In genomic region chr2:236862961-236863728, GRCh38 we compare ENCODE assay signal across 11 cellular contexts.
A peak's percentile ranks its signal among the peaks of the same experiment; 100 is the strongest.
DNase-seq lines count a peak whose midpoint lies in the region; ATAC-seq and TF ChIP-seq lines count a peak whose summit lies in the region.
"Had no signal": no experiment of that assay in that cellular context is flagged by ENCODE, and none has a peak within 500 bp of the region (broad histone marks: within the 10 kb centered on the region; RNA-seq: fewer than 3 reads in every experiment).

No MANE protein-coding gene starts in this region.

- DNase-seq in brain microvascular endothelial cell (peak; percentile 78), trophoblast cell (peak; percentile 82 to 85), SW480 (ENCODE audit: low spot score) (no peak), Caco-2 (no peak), NCI-H1048 (lab: John Stamatoyannopoulos, UW) (no peak)
- DNase-seq in activated CD4-positive, alpha-beta memory T cell treated with anti-CD3 and anti-CD28 coated beads, Interleukin-2, amount 10 ng/mL, durations not matched to agents 7 days and 5 days = no peak
- DNase-seq: activated gamma-delta T cell, immature natural killer cell, NCI-H82 had no signal

- POLR2A ChIA-PET in activated CD4-positive, alpha-beta memory T cell treated with anti-CD3 and anti-CD28 coated beads, Interleukin-2, amount 10 ng/mL, durations not matched to agents 7 days and 5 days (lab: Charles Lee) = no interaction called here
- POLR2A ChIA-PET in Caco-2 (lab: Charles Lee) = no interaction called here

- no peak overlapping the region for H4K8ac ChIP-seq in trophoblast cell (ENCODE audit: low read depth, low read length)

- no peaks in the 10 kb centered on the region for H3K27me3 Mint-ChIP-seq in activated CD4-positive, alpha-beta memory T cell treated with anti-CD3 and anti-CD28 coated beads, Interleukin-2, amount 10 ng/mL, durations not matched to agents 7 days and 5 days
- H3K27me3 Mint-ChIP-seq in Caco-2 (ENCODE audit: insufficient read depth, unreplicated experiment) = no peaks in the 10 kb centered on the region

- H3K27me3 ChIP-seq in brain microvascular endothelial cell (replicated peaks) (no peaks in the 10 kb centered on the region), trophoblast cell (ENCODE audit: insufficient read depth, low read length) (no peaks in the 10 kb centered on the region), Caco-2 (replicated peaks; ENCODE audit: control insufficient read depth, insufficient read depth, low read length) (no peaks in the 10 kb centered on the region)

- peak overlapping the region; percentile 63 for H4K91ac ChIP-seq in trophoblast cell (ENCODE audit: low read depth, low read length)

- H2BK5ac ChIP-seq in trophoblast cell (ENCODE audit: low read depth, low read length, poor library complexity) = peak overlapping the region; percentile 6

- H2BK120ac ChIP-seq in trophoblast cell (ENCODE audit: insufficient read depth, low read length, poor library complexity) = no peak overlapping the region

- peaks cover 29% of the 10 kb centered on the region for H3K79me1 ChIP-seq in trophoblast cell (ENCODE audit: low read length)

- H3K4ac ChIP-seq in trophoblast cell (ENCODE audit: low read depth, low read length) = no peak overlapping the region

- no peak overlapping the region for H2AK5ac ChIP-seq in trophoblast cell (ENCODE audit: low read length)

- ATAC-seq in GM18868 (IDR thresholded peaks at IDR 0.05; ENCODE audit: unreplicated experiment) (peak; percentile 86), HG03095 (IDR thresholded peaks at IDR 0.05; ENCODE audit: unreplicated experiment) (peak; percentile 85)

- H3K18ac ChIP-seq in trophoblast cell (ENCODE audit: low read length) = peak overlapping the region; percentile 42

- peak overlapping the region; percentile 88 for H2BK12ac ChIP-seq in trophoblast cell (ENCODE audit: low read length)

- H3K27ac Mint-ChIP-seq in activated CD4-positive, alpha-beta memory T cell treated with anti-CD3 and anti-CD28 coated beads, Interleukin-2, amount 10 ng/mL, durations not matched to agents 7 days and 5 days = no peak overlapping the region
- no peak overlapping the region for H3K27ac Mint-ChIP-seq in Caco-2 (ENCODE audit: unreplicated experiment)
- H3K27ac Mint-ChIP-seq: immature natural killer cell had no signal

- H3K4me1 ChIP-seq in trophoblast cell (ENCODE audit: control insufficient read depth in 1 of 2, insufficient read depth in 2 of 2, low read length in 2 of 2) (peaks cover 23 to 27% of the 10 kb centered on the region in 2 experiments), Caco-2 (no peaks in the 10 kb centered on the region)

- no peak overlapping the region for H3K4me2 ChIP-seq in trophoblast cell (ENCODE audit: low read length)

- no peak overlapping the region for H2AFZ ChIP-seq in trophoblast cell (ENCODE audit: insufficient read depth, low read length, poor library complexity)

- H3K9me3 ChIP-seq in trophoblast cell (ENCODE audit: insufficient read depth, low read depth, low read length) (peaks cover 6% of the 10 kb centered on the region), Caco-2 (no peaks in the 10 kb centered on the region)

- intact Hi-C loops in Caco-2 (cut with micrococcal nuclease; ENCODE audit: unreplicated experiment) = no loop called here

- no peak overlapping the region for H3K4me3 Mint-ChIP-seq in activated CD4-positive, alpha-beta memory T cell treated with anti-CD3 and anti-CD28 coated beads, Interleukin-2, amount 10 ng/mL, durations not matched to agents 7 days and 5 days
- no peak overlapping the region for H3K4me3 Mint-ChIP-seq in Caco-2 (ENCODE audit: unreplicated experiment)
- H3K4me3 Mint-ChIP-seq: immature natural killer cell had no signal

- H3K4me3 ChIP-seq in brain microvascular endothelial cell (ENCODE audit: low read depth, low read length) (no peak overlapping the region), trophoblast cell (ENCODE audit: low read depth, low read length) (no peak overlapping the region), Caco-2 (ENCODE audit: low read depth, low read length) (no peak overlapping the region)

- in situ Hi-C loops in brain microvascular endothelial cell (cut with HindIII; ENCODE audit: low pct_ligation_motif_present, low sequenced_read_pairs) = no loop called here

- H3K23ac ChIP-seq in trophoblast cell (ENCODE audit: low read length) = no peak overlapping the region

- no CpG with 5 or more reads among the region's 9 CpGs for WGBS in trophoblast cell (ENCODE audit: extremely low coverage, insufficient coverage, insufficient read length)

- TF ChIP-seq CTCF in brain microvascular endothelial cell (IDR thresholded peaks at IDR 0.05; ENCODE audit: low read depth, low read length, missing control alignments) (no peak), Caco-2 (IDR thresholded peaks at IDR 0.05; ENCODE audit: insufficient read depth in 1 of 2, low read depth in 1 of 2, low read length in 1 of 2, severe bottlenecking in 1 of 2, unreplicated experiment in 1 of 2) (no peak)

- H3K36me3 ChIP-seq in brain microvascular endothelial cell (replicated peaks) (no peaks in the 10 kb centered on the region), trophoblast cell (ENCODE audit: control insufficient read depth in 1 of 2, insufficient read depth in 2 of 2, low read length in 2 of 2) (peaks cover 2 to 4% of the 10 kb centered on the region in 2 experiments), Caco-2 (ENCODE audit: control insufficient read depth, insufficient read depth, low read length) (no peaks in the 10 kb centered on the region)

- H3K9ac ChIP-seq in trophoblast cell (ENCODE audit: low read length) = no peak overlapping the region

- no peak overlapping the region for H4K12ac ChIP-seq in trophoblast cell (ENCODE audit: low read depth, low read length)

- H3K36me3 Mint-ChIP-seq in activated CD4-positive, alpha-beta memory T cell treated with anti-CD3 and anti-CD28 coated beads, Interleukin-2, amount 10 ng/mL, durations not matched to agents 7 days and 5 days (ENCODE audit: low read depth) = no peaks in the 10 kb centered on the region
- no peaks in the 10 kb centered on the region for H3K36me3 Mint-ChIP-seq in Caco-2 (ENCODE audit: insufficient read depth, unreplicated experiment)
- H3K36me3 Mint-ChIP-seq: immature natural killer cell had no signal

- peaks cover 2% of the 10 kb centered on the region for H3K79me2 ChIP-seq in trophoblast cell (ENCODE audit: control insufficient read depth, insufficient read depth, low read length, poor library complexity)

- H3K14ac ChIP-seq in trophoblast cell (ENCODE audit: low read length) = no peak overlapping the region

- CTCF ChIA-PET in activated CD4-positive, alpha-beta memory T cell treated with anti-CD3 and anti-CD28 coated beads, Interleukin-2, amount 10 ng/mL, durations not matched to agents 7 days and 5 days (lab: Charles Lee) = no interaction called here
- CTCF ChIA-PET in Caco-2 (lab: Charles Lee) = no interaction called here

- H3K4me1 Mint-ChIP-seq in activated CD4-positive, alpha-beta memory T cell treated with anti-CD3 and anti-CD28 coated beads, Interleukin-2, amount 10 ng/mL, durations not matched to agents 7 days and 5 days = no peaks in the 10 kb centered on the region
- no peaks in the 10 kb centered on the region for H3K4me1 Mint-ChIP-seq in Caco-2 (ENCODE audit: low read depth, unreplicated experiment)
- H3K4me1 Mint-ChIP-seq: immature natural killer cell had no signal

- H3K27ac ChIP-seq in brain microvascular endothelial cell = peak overlapping the region; percentile 14
- H3K27ac ChIP-seq in trophoblast cell (ENCODE audit: low read depth, low read length) = no peak overlapping the region

- peaks cover 4% of the 10 kb centered on the region for H3K9me3 Mint-ChIP-seq in activated CD4-positive, alpha-beta memory T cell treated with anti-CD3 and anti-CD28 coated beads, Interleukin-2, amount 10 ng/mL, durations not matched to agents 7 days and 5 days
- peaks cover 20% of the 10 kb centered on the region for H3K9me3 Mint-ChIP-seq in Caco-2 (ENCODE audit: unreplicated experiment)

- no TSS peak for BruUV-seq in Caco-2 (replicated peaks; lab: Mats Ljungman, UMichigan)

Comparison
In these comparisons a context has a peak if more than half of its experiments do, and no peak if none do; other contexts are left out.
1. DNase-seq: peak in brain microvascular endothelial cell (single experiment) and trophoblast cell (2 of 2); none in activated CD4-positive, alpha-beta memory T cell treated with anti-CD3 and anti-CD28 coated beads, Interleukin-2, amount 10 ng/mL, durations not matched to agents 7 days and 5 days (single experiment), SW480 (single experiment), Caco-2 (0 of 2) and NCI-H1048 (single experiment).